ENCODE assay signal across 35 cellular contexts in genomic region chr5:89524785-89525184, GRCh38.
"Had no signal": no experiment of that assay in that cellular context is flagged by ENCODE, and none has a peak within 500 bp of the region (broad histone marks: within the 10 kb centered on the region; RNA-seq: fewer than 3 reads in every experiment).

No MANE protein-coding gene starts in this region.

- H3K36me3 ChIP-seq: MG63 had no signal

- H3K9me3 ChIP-seq: MG63 had no signal

- DNase-seq: Karpas-422, Kasumi-1, MG63, MM.1S, MV-4-11, NCI-H1048, NCI-H1092, NCI-H1092 treated with DMSO at 0.1 percent for 48 hours, NCI-H1105, NCI-H1105 treated with DMSO at 0.1 percent for 48 hours, NCI-H1417, NCI-H1417 treated with DMSO at 0.1 percent for 48 hours, NCI-H1436, NCI-H1436 treated with DMSO at 0.1 percent for 48 hours, NCI-H146, NCI-H1694, NCI-H1694 treated with DMSO at 0.1 percent for 48 hours, NCI-H187, NCI-H187 treated with DMSO at 0.1 percent for 48 hours, NCI-H1930, NCI-H2029, NCI-H2029 treated with DMSO at 0.1 percent for 48 hours, NCI-H2081, NCI-H2081 treated with DMSO at 0.1 percent for 48 hours, NCI-H2107, NCI-H2171, NCI-H2171 treated with DMSO at 0.1 percent for 48 hours, NCI-H226, NCI-H345, NCI-H446, NCI-H446 treated with DMSO at 0.1 percent for 48 hours, NCI-H510A, NCI-H510A treated with DMSO at 0.1 percent for 48 hours, NCI-H524, NCI-H524 treated with DMSO at 0.1 percent for 48 hours had no signal

- H3K27me3 ChIP-seq: MG63 had no signal

- H3K4me3 ChIP-seq: MG63 had no signal
